In the genomic region with DNA sequence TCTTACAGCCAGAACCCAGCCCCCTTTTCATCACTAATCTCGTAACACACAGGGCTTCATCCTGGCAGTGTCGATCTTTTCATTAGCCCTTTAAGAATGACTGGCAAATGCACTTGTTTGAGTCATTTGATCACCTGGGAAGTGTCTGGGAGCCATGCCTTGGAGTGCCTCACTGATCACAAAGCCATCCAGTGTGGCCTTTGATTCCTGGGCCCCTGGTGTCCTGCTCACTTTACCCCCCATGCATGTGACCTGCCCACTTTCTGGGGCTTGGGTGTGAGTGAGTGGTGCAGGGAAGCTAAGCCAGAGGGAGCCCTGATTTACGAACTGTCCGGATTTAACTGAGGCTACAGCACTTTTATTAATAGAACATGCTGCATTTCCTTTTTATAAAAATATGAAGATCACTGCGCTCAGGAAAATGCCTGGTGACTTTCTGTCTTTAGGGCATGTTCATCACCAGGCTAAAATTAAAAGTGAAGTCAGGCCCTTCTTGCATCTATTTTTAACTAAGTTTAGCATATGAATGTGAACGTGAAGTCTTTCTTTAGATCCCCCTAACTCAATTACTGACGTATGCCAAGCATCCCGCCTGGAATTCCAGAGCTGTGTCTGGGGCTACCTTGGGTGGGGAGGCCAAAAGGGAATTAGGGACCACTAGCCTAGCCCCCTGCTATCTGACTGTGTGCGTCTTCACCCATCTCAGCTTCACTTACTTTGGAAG, we compare ENCODE assay signal across 2 cellular contexts.
A peak's percentile ranks its signal among the peaks of the same experiment; 100 is the strongest.
TF ChIP-seq lines count a peak whose summit lies in the region.

No MANE protein-coding gene starts in this region.

TF ChIP-seq in GM23338, 12 proteins besides CTCF, POLR2A, EP300 and RAD21 (continued from another document and continues in another):
- no peak for TF ChIP-seq EZH2 (IDR thresholded peaks at IDR 0.05; ENCODE audit: low read depth, unreplicated experiment)
- TF ChIP-seq CREB1 (CRISPR knock-in tag; IDR thresholded peaks at IDR 0.05; ENCODE audit: low read depth) = peak; percentile 58; the same call in 1 of the 2 replicates
- peak; percentile 55 for TF ChIP-seq POLR2AphosphoS5 (IDR thresholded peaks at IDR 0.05; ENCODE audit: low read depth)
- no peak for TF ChIP-seq STAT1 (IDR thresholded peaks at IDR 0.05; ENCODE audit: unreplicated experiment)
- TF ChIP-seq, protein P1, sequence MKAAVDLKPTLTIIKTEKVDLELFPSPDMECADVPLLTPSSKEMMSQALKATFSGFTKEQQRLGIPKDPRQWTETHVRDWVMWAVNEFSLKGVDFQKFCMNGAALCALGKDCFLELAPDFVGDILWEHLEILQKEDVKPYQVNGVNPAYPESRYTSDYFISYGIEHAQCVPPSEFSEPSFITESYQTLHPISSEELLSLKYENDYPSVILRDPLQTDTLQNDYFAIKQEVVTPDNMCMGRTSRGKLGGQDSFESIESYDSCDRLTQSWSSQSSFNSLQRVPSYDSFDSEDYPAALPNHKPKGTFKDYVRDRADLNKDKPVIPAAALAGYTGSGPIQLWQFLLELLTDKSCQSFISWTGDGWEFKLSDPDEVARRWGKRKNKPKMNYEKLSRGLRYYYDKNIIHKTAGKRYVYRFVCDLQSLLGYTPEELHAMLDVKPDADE (IDR thresholded peaks at IDR 0.05) = no peak
- no peak for TF ChIP-seq ZNF331 (CRISPR knock-in tag; IDR thresholded peaks at IDR 0.05; ENCODE audit: low read depth)
- TF ChIP-seq EZH2phosphoT487 (IDR thresholded peaks at IDR 0.05; ENCODE audit: unreplicated experiment) = no peak
- no peak for TF ChIP-seq ZNF114 (CRISPR knock-in tag; IDR thresholded peaks at IDR 0.05)
- TF ChIP-seq, protein P2, sequence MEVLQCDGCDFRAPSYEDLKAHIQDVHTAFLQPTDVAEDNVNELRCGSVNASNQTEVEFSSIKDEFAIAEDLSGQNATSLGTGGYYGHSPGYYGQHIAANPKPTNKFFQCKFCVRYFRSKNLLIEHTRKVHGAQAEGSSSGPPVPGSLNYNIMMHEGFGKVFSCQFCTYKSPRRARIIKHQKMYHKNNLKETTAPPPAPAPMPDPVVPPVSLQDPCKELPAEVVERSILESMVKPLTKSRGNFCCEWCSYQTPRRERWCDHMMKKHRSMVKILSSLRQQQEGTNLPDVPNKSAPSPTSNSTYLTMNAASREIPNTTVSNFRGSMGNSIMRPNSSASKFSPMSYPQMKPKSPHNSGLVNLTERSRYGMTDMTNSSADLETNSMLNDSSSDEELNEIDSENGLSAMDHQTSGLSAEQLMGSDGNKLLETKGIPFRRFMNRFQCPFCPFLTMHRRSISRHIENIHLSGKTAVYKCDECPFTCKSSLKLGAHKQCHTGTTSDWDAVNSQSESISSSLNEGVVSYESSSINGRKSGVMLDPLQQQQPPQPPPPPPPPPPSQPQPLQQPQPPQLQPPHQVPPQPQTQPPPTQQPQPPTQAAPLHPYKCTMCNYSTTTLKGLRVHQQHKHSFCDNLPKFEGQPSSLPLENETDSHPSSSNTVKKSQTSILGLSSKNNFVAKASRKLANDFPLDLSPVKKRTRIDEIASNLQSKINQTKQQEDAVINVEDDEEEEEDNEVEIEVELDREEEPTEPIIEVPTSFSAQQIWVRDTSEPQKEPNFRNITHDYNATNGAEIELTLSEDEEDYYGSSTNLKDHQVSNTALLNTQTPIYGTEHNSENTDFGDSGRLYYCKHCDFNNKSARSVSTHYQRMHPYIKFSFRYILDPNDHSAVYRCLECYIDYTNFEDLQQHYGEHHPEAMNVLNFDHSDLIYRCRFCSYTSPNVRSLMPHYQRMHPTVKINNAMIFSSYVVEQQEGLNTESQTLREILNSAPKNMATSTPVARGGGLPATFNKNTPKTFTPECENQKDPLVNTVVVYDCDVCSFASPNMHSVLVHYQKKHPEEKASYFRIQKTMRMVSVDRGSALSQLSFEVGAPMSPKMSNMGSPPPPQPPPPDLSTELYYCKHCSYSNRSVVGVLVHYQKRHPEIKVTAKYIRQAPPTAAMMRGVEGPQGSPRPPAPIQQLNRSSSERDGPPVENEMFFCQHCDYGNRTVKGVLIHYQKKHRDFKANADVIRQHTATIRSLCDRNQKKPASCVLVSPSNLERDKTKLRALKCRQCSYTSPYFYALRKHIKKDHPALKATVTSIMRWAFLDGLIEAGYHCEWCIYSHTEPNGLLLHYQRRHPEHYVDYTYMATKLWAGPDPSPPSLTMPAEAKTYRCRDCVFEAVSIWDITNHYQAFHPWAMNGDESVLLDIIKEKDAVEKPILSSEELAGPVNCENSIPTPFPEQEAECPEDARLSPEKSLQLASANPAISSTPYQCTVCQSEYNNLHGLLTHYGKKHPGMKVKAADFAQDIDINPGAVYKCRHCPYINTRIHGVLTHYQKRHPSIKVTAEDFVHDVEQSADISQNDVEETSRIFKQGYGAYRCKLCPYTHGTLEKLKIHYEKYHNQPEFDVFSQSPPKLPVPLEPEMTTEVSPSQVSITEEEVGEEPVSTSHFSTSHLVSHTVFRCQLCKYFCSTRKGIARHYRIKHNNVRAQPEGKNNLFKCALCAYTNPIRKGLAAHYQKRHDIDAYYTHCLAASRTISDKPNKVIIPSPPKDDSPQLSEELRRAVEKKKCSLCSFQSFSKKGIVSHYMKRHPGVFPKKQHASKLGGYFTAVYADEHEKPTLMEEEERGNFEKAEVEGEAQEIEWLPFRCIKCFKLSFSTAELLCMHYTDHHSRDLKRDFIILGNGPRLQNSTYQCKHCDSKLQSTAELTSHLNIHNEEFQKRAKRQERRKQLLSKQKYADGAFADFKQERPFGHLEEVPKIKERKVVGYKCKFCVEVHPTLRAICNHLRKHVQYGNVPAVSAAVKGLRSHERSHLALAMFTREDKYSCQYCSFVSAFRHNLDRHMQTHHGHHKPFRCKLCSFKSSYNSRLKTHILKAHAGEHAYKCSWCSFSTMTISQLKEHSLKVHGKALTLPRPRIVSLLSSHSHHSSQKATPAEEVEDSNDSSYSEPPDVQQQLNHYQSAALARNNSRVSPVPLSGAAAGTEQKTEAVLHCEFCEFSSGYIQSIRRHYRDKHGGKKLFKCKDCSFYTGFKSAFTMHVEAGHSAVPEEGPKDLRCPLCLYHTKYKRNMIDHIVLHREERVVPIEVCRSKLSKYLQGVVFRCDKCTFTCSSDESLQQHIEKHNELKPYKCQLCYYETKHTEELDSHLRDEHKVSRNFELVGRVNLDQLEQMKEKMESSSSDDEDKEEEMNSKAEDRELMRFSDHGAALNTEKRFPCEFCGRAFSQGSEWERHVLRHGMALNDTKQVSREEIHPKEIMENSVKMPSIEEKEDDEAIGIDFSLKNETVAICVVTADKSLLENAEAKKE (CRISPR knock-in tag; IDR thresholded peaks at IDR 0.05) = no peak

TF ChIP-seq in SK-N-SH, 30 proteins besides CTCF, POLR2A, EP300 and RAD21 (continued from another document):
- TF ChIP-seq GABPA (IDR thresholded peaks at IDR 0.05; ENCODE audit: low read depth) (no peak), YY1 (IDR thresholded peaks at IDR 0.05; ENCODE audit: low read depth) (no peak), RXRA (IDR thresholded peaks at IDR 0.05; ENCODE audit: borderline replicate concordance, low read depth) (no peak), CHD2 (IDR thresholded peaks at IDR 0.05; ENCODE audit: low read length, partially characterized antibody) (no peak), POLR2AphosphoS5 (IDR thresholded peaks at IDR 0.05; ENCODE audit: low read depth, low read length) (no peak), FOXJ3 (CRISPR knock-in tag; IDR thresholded peaks at IDR 0.05) (no peak), SMC3 (IDR thresholded peaks at IDR 0.05; ENCODE audit: low read depth, low read length) (no peak)
- TF ChIP-seq, protein P3, sequence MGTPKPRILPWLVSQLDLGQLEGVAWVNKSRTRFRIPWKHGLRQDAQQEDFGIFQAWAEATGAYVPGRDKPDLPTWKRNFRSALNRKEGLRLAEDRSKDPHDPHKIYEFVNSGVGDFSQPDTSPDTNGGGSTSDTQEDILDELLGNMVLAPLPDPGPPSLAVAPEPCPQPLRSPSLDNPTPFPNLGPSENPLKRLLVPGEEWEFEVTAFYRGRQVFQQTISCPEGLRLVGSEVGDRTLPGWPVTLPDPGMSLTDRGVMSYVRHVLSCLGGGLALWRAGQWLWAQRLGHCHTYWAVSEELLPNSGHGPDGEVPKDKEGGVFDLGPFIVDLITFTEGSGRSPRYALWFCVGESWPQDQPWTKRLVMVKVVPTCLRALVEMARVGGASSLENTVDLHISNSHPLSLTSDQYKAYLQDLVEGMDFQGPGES (IDR thresholded peaks at IDR 0.05; ENCODE audit: low read depth, low read length) = no peak
- TF ChIP-seq, protein P4, sequence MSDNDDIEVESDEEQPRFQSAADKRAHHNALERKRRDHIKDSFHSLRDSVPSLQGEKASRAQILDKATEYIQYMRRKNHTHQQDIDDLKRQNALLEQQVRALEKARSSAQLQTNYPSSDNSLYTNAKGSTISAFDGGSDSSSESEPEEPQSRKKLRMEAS (IDR thresholded peaks at IDR 0.05; ENCODE audit: low read depth) = no peak
- TF ChIP-seq, protein P5, sequence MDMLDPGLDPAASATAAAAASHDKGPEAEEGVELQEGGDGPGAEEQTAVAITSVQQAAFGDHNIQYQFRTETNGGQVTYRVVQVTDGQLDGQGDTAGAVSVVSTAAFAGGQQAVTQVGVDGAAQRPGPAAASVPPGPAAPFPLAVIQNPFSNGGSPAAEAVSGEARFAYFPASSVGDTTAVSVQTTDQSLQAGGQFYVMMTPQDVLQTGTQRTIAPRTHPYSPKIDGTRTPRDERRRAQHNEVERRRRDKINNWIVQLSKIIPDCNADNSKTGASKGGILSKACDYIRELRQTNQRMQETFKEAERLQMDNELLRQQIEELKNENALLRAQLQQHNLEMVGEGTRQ (IDR thresholded peaks at IDR 0.05; ENCODE audit: borderline replicate concordance, low read depth, low read length) = no peak
